18 cellular contexts compared by ENCODE assay signal in genomic region chr2:206056286-206056685, GRCh38. TPM values are rescaled to one million over a fixed set of nuclear protein-coding genes. Genes with fewer than 3 reads are reported as not detected.
DNase-seq lines count a peak whose midpoint lies in the region; ATAC-seq, FAIRE-seq and TF ChIP-seq lines count a peak whose summit lies in the region.
"Had no signal": no experiment of that assay in that cellular context is flagged by ENCODE, and none has a peak within 500 bp of the region (broad histone marks: within the 10 kb centered on the region; RNA-seq: fewer than 3 reads in every experiment).

No MANE protein-coding gene starts in this region.

- H3K27ac ChIP-seq in Panc1 (ENCODE audit: low read length) = no peak overlapping the region
- H3K27ac ChIP-seq: SJCRH30 had no signal

- H3K9me3 ChIP-seq in Panc1 (ENCODE audit: control insufficient read depth, insufficient read depth, low read depth, low read length) = no peaks in the 10 kb centered on the region
- H3K9me3 ChIP-seq: BE2C, SJCRH30 had no signal

- H3K9me3 Mint-ChIP-seq in activated naive CD8-positive, alpha-beta T cell treated with anti-CD3 and anti-CD28 coated beads, Interleukin-2, amount 10 ng/mL, durations not matched to agents 7 days and 5 days = no peaks in the 10 kb centered on the region
- no peaks in the 10 kb centered on the region for H3K9me3 Mint-ChIP-seq in activated naive CD8-positive, alpha-beta T cell treated with anti-CD3 and anti-CD28 coated beads for 36 hours
- H3K9me3 Mint-ChIP-seq in endothelial cell (ENCODE audit: unreplicated experiment) = no peaks in the 10 kb centered on the region
- H3K9me3 Mint-ChIP-seq: CD4-positive, alpha-beta T cell had no signal

- no peak for ATAC-seq in activated naive CD8-positive, alpha-beta T cell treated with anti-CD3 and anti-CD28 coated beads, Interleukin-2, amount 10 ng/mL, durations not matched to agents 7 days and 5 days (ENCODE audit: low read depth)
- ATAC-seq in Panc1 = no peak

- POLR2A ChIA-PET in activated naive CD8-positive, alpha-beta T cell treated with anti-CD3 and anti-CD28 coated beads, Interleukin-2, amount 10 ng/mL, durations not matched to agents 7 days and 5 days (lab: Charles Lee) = no interaction called here
- POLR2A ChIA-PET in Panc1 (lab: Charles Lee) = no interaction called here

- no peaks in the 10 kb centered on the region for H3K4me1 ChIP-seq in Panc1 (ENCODE audit: control insufficient read depth, insufficient read depth, low read length)
- H3K4me1 ChIP-seq: BE2C, SJCRH30 had no signal

- intact Hi-C loops in Panc1 (cut with micrococcal nuclease; ENCODE audit: unreplicated experiment) = no loop called here

- FAIRE-seq in GM12891 (lab: Jason Lieb, UNC) = no peak

- peaks cover 25% of the 10 kb centered on the region for H3K36me3 Mint-ChIP-seq in activated naive CD8-positive, alpha-beta T cell treated with anti-CD3 and anti-CD28 coated beads, Interleukin-2, amount 10 ng/mL, durations not matched to agents 7 days and 5 days
- H3K36me3 Mint-ChIP-seq in activated naive CD8-positive, alpha-beta T cell treated with anti-CD3 and anti-CD28 coated beads for 36 hours = peaks cover 26% of the 10 kb centered on the region
- peaks cover 22% of the 10 kb centered on the region for H3K36me3 Mint-ChIP-seq in endothelial cell (ENCODE audit: low read depth, unreplicated experiment)

- H3K4me3 Mint-ChIP-seq in activated naive CD8-positive, alpha-beta T cell treated with anti-CD3 and anti-CD28 coated beads, Interleukin-2, amount 10 ng/mL, durations not matched to agents 7 days and 5 days = no peak overlapping the region
- H3K4me3 Mint-ChIP-seq in activated naive CD8-positive, alpha-beta T cell treated with anti-CD3 and anti-CD28 coated beads for 36 hours = no peak overlapping the region
- peak overlapping the region; percentile 67 for H3K4me3 Mint-ChIP-seq in endothelial cell (ENCODE audit: unreplicated experiment)
- H3K4me3 Mint-ChIP-seq: CD4-positive, alpha-beta T cell had no signal

- no peak overlapping the region for H3K4me3 ChIP-seq in Panc1 (ENCODE audit: low read depth in 2 of 2, low read length in 2 of 2)
- H3K4me3 ChIP-seq: SJCRH30 had no signal

- no peaks in the 10 kb centered on the region for H3K4me1 Mint-ChIP-seq in activated naive CD8-positive, alpha-beta T cell treated with anti-CD3 and anti-CD28 coated beads, Interleukin-2, amount 10 ng/mL, durations not matched to agents 7 days and 5 days
- H3K4me1 Mint-ChIP-seq in activated naive CD8-positive, alpha-beta T cell treated with anti-CD3 and anti-CD28 coated beads for 36 hours = peaks cover 6% of the 10 kb centered on the region
- peaks cover 3% of the 10 kb centered on the region for H3K4me1 Mint-ChIP-seq in endothelial cell (ENCODE audit: unreplicated experiment)

- in situ Hi-C loops in Panc1 (cut with HindIII; ENCODE audit: low pct_unique_long_range_greater_than_20kb, low sequenced_read_pairs) = no loop called here

- TF ChIP-seq CTCF in Panc1 (IDR thresholded peaks at IDR 0.05) = no peak
- no peak for TF ChIP-seq CTCF in endothelial cell (IDR thresholded peaks at IDR 0.05; ENCODE audit: unreplicated experiment)

- H3K27me3 Mint-ChIP-seq in activated naive CD8-positive, alpha-beta T cell treated with anti-CD3 and anti-CD28 coated beads, Interleukin-2, amount 10 ng/mL, durations not matched to agents 7 days and 5 days = no peaks in the 10 kb centered on the region
- no peaks in the 10 kb centered on the region for H3K27me3 Mint-ChIP-seq in activated naive CD8-positive, alpha-beta T cell treated with anti-CD3 and anti-CD28 coated beads for 36 hours
- peaks cover 1% of the 10 kb centered on the region for H3K27me3 Mint-ChIP-seq in endothelial cell (ENCODE audit: unreplicated experiment)
- H3K27me3 Mint-ChIP-seq: CD4-positive, alpha-beta T cell had no signal

- peak overlapping the region; percentile 19 for H3K27ac Mint-ChIP-seq in activated naive CD8-positive, alpha-beta T cell treated with anti-CD3 and anti-CD28 coated beads, Interleukin-2, amount 10 ng/mL, durations not matched to agents 7 days and 5 days
- H3K27ac Mint-ChIP-seq in activated naive CD8-positive, alpha-beta T cell treated with anti-CD3 and anti-CD28 coated beads for 36 hours = no peak overlapping the region
- H3K27ac Mint-ChIP-seq in endothelial cell (ENCODE audit: unreplicated experiment) = no peak overlapping the region

- TF ChIP-seq POLR2A in GM12891 (IDR thresholded peaks at IDR 0.05; ENCODE audit: low read depth, low read length) = no peak

- H3K36me3 ChIP-seq in Panc1 (ENCODE audit: control insufficient read depth, insufficient read depth, low read length) = 0 out of 2 replicates have a peak, but pooled peaks cover 6% of the 10 kb centered on the region

- CTCF ChIA-PET in Panc1 (lab: Charles Lee) = no interaction called here

- BruUV-seq in Panc1 (replicated peaks; lab: Mats Ljungman, UMichigan) = TSS peak; percentile 55

- no peak for DNase-seq in activated naive CD8-positive, alpha-beta T cell treated with anti-CD3 and anti-CD28 coated beads, Interleukin-2, amount 10 ng/mL, durations not matched to agents 7 days and 5 days
- DNase-seq in activated naive CD8-positive, alpha-beta T cell treated with anti-CD3 and anti-CD28 coated beads for 36 hours = no peak
- DNase-seq in Panc1 (ENCODE audit: low read depth, low spot score) = no peak
- no peak for DNase-seq in endothelial cell (ENCODE audit: low spot score)
- DNase-seq in putamen (ENCODE audit: low spot score) = peak; percentile 74
- DNase-seq in GM12891 (ENCODE audit: insufficient read length, low spot score) = no peak
- no peak for DNase-seq in T-helper 1 cell
- DNase-seq in H4 (ENCODE audit: low spot score) = no peak
- DNase-seq: BE2C; CD4-positive, alpha-beta T cell; DMS153; GDM1; KG1; NCI-H1417 treated with DMSO at 0.1 percent for 48 hours; NCI-H187 treated with DMSO at 0.1 percent for 48 hours; NCI-H226; NCI-H524 treated with DMSO at 0.1 percent for 48 hours; SJCRH30 had no signal

- H3K27me3 ChIP-seq in Panc1 (ENCODE audit: control insufficient read depth, insufficient read depth, low read length) = no peaks in the 10 kb centered on the region
- H3K27me3 ChIP-seq: BE2C, SJCRH30 had no signal

TF ChIP-seq in GM12891, 5 proteins besides CTCF, POLR2A, EP300 and RAD21:
- TF ChIP-seq POU2F2 (IDR thresholded peaks at IDR 0.05; ENCODE audit: low read depth, low read length) (no peak), TAF1 (IDR thresholded peaks at IDR 0.05; ENCODE audit: low read depth, low read length) (no peak), PAX5 (IDR thresholded peaks at IDR 0.05; ENCODE audit: insufficient read depth, low read length, severe bottlenecking) (no peak), SPI1 (IDR thresholded peaks at IDR 0.05; ENCODE audit: low read depth, low read length) (no peak), POLR2AphosphoS5 (IDR thresholded peaks at IDR 0.05; ENCODE audit: low read depth, low read length) (no peak)

RNA-seq across cellular contexts. Expression of gene INO80D, which starts 29.7 kb away (rescaled TPM):
- total RNA-seq in activated naive CD8-positive, alpha-beta T cell treated with anti-CD3 and anti-CD28 coated beads, Interleukin-2, amount 10 ng/mL, durations not matched to agents 7 days and 5 days = 10 to 100 TPM; 25.5 to 28.5 TPM
- total RNA-seq in activated naive CD8-positive, alpha-beta T cell treated with anti-CD3 and anti-CD28 coated beads for 36 hours = 10 to 100 TPM; 15.6 to 16.4 TPM
- total RNA-seq in Panc1 (2021; ENCODE audit: unreplicated experiment) (17.9 TPM), endothelial cell (ENCODE audit: unreplicated experiment) (21.0 TPM)
- polyA plus RNA-seq in Panc1 (2012; ENCODE audit: insufficient read length) = 3.0 TPM
- polyA plus RNA-seq in GM12891 (2012; ENCODE audit: low read depth, missing spikeins) = 1.1 TPM
- total RNA-seq in H4 (2014; rRNA removed; shearing (Covaris generic)) = 2.3 and 4.5 TPM in 2 replicates
